1 cellular context compared by ENCODE assay signal in the genomic region with DNA sequence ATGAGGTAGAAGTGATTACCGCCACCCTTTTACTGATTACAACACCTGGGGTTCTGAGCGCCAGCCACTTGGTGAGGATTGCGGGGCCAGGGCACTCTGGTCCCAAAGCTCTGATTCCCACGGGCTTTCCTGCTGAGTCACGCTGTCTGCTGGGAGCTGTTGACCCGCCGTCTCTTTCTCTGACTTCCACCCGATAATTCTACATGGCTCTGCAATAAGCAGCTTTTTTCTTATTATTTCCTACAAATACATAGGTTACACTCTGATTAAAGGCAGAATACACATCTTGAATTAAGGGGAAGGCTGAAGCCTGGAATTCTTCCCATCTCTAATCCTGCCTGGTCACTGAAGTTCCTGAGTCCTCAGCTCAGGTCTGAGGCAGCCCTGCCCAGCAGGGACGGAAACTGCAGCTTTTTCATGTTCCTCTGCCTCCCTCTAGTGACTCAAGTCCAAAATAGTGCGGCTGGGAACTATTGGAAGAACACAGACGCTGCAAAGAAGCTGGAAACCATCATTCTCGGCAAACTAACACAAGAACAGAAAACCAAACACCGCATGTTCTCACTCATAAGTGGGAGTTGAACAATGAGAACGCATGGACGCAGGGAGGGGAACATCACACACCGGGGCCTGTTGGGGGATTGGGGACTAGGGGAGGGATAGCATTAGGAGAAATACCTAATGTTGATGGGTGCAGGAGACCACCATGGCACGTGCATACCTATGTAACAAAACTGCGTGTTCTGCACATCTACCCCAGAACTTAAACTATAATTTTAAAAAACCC.
TF ChIP-seq lines count a peak whose summit lies in the region.

No MANE protein-coding gene starts in this region.

TF ChIP-seq in SK-N-SH treated with all-trans-retinoic acid at 6 μM for 48 hours, 23 proteins besides CTCF, POLR2A, EP300 and RAD21 (continued from another document):
- TF ChIP-seq, protein P1, sequence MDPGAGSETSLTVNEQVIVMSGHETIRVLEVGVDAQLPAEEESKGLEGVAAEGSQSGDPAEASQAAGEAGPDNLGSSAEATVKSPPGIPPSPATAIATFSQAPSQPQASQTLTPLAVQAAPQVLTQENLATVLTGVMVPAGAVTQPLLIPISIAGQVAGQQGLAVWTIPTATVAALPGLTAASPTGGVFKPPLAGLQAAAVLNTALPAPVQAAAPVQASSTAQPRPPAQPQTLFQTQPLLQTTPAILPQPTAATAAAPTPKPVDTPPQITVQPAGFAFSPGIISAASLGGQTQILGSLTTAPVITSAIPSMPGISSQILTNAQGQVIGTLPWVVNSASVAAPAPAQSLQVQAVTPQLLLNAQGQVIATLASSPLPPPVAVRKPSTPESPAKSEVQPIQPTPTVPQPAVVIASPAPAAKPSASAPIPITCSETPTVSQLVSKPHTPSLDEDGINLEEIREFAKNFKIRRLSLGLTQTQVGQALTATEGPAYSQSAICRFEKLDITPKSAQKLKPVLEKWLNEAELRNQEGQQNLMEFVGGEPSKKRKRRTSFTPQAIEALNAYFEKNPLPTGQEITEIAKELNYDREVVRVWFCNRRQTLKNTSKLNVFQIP (CRISPR knock-in tag; IDR thresholded peaks at IDR 0.05; ENCODE audit: borderline replicate concordance, low read depth): no peak
- TF ChIP-seq, protein P2, sequence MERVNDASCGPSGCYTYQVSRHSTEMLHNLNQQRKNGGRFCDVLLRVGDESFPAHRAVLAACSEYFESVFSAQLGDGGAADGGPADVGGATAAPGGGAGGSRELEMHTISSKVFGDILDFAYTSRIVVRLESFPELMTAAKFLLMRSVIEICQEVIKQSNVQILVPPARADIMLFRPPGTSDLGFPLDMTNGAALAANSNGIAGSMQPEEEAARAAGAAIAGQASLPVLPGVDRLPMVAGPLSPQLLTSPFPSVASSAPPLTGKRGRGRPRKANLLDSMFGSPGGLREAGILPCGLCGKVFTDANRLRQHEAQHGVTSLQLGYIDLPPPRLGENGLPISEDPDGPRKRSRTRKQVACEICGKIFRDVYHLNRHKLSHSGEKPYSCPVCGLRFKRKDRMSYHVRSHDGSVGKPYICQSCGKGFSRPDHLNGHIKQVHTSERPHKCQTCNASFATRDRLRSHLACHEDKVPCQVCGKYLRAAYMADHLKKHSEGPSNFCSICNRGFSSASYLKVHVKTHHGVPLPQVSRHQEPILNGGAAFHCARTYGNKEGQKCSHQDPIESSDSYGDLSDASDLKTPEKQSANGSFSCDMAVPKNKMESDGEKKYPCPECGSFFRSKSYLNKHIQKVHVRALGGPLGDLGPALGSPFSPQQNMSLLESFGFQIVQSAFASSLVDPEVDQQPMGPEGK (CRISPR knock-in tag; IDR thresholded peaks at IDR 0.05; ENCODE audit: borderline replicate concordance): no peak
- TF ChIP-seq ISL1 (CRISPR knock-in tag; IDR thresholded peaks at IDR 0.05) (no peak), PPARA (CRISPR knock-in tag; IDR thresholded peaks at IDR 0.05; ENCODE audit: borderline replicate concordance) (no peak), ARNTL (CRISPR knock-in tag; IDR thresholded peaks at IDR 0.05; ENCODE audit: borderline replicate concordance, low read depth) (no peak), TCF4 (CRISPR knock-in tag; IDR thresholded peaks at IDR 0.05; ENCODE audit: borderline replicate concordance) (no peak), GLIS3 (CRISPR knock-in tag; IDR thresholded peaks at IDR 0.05) (no peak), ZNF8 (CRISPR knock-in tag; IDR thresholded peaks at IDR 0.05) (no peak)
- TF ChIP-seq, protein P3, sequence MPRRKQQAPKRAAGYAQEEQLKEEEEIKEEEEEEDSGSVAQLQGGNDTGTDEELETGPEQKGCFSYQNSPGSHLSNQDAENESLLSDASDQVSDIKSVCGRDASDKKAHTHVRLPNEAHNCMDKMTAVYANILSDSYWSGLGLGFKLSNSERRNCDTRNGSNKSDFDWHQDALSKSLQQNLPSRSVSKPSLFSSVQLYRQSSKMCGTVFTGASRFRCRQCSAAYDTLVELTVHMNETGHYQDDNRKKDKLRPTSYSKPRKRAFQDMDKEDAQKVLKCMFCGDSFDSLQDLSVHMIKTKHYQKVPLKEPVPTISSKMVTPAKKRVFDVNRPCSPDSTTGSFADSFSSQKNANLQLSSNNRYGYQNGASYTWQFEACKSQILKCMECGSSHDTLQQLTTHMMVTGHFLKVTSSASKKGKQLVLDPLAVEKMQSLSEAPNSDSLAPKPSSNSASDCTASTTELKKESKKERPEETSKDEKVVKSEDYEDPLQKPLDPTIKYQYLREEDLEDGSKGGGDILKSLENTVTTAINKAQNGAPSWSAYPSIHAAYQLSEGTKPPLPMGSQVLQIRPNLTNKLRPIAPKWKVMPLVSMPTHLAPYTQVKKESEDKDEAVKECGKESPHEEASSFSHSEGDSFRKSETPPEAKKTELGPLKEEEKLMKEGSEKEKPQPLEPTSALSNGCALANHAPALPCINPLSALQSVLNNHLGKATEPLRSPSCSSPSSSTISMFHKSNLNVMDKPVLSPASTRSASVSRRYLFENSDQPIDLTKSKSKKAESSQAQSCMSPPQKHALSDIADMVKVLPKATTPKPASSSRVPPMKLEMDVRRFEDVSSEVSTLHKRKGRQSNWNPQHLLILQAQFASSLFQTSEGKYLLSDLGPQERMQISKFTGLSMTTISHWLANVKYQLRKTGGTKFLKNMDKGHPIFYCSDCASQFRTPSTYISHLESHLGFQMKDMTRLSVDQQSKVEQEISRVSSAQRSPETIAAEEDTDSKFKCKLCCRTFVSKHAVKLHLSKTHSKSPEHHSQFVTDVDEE (CRISPR knock-in tag; IDR thresholded peaks at IDR 0.05): no peak
